In the genomic region with DNA sequence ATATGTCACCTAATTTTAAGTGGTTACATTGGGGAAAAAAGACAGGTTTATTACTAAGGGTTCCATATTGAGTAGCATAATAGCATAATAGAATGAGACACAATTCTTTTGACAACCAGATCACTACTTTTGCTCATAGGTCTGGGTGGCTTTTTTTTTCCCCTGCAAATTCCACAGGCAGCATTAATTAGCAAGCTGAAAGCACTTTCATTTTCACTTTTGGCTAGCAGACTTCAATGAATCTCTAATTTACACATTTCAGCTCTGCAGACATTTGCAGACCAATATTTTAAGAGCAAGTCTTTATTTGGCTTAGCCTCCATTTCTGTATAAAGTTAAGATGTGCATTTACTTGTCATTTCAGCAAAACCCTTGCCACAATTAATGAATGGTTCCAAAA, we compare ENCODE assay signal across 1 cellular context.
TF ChIP-seq lines count a peak whose summit lies in the region.

No MANE protein-coding gene starts in this region.

TF ChIP-seq in HepG2, 621 proteins besides CTCF, POLR2A, EP300 and RAD21 (continued from another document):
- TF ChIP-seq SRF (IDR thresholded peaks at IDR 0.05; ENCODE audit: low read depth, low read length): no peak
